In the genomic region with DNA sequence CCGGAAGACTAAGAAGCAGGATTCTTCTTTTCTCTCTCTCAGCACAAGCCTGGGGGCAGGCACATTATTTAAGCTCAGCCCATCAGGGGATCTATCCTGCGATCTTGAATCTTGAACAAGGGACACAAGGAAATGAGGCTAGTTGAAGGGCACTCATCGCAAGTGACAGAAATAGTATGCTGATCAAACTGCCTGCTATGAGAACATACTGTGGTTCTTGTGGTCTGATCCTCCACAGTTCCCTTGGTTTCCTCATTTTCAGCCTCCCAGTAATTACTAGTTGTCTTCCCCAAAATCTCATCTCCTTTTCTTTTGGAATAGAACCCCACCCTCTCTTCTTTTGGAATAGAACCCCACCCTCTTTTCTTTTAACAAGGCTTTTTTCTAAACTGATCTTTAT, we compare ENCODE assay signal across 35 cellular contexts. TPM values are rescaled to one million over a fixed set of nuclear protein-coding genes. Genes with fewer than 3 reads are reported as not detected.
DNase-seq lines count a peak whose midpoint lies in the region; ATAC-seq and TF ChIP-seq lines count a peak whose summit lies in the region.
"Had no signal": no experiment of that assay in that cellular context is flagged by ENCODE, and none has a peak within 500 bp of the region (broad histone marks: within the 10 kb centered on the region; RNA-seq: fewer than 3 reads in every experiment).

No MANE protein-coding gene starts in this region.

- H3K4me1 ChIP-seq in GM23338 (ENCODE audit: insufficient read depth), result no peaks in the 10 kb centered on the region
- H3K4me1 ChIP-seq: BLaER1, SJCRH30, upper lobe of left lung had no signal

- no peak for ATAC-seq in GM23338
- no peak for ATAC-seq in HG02588 (IDR thresholded peaks at IDR 0.05; ENCODE audit: unreplicated experiment)
- ATAC-seq: activated naive CD4-positive, alpha-beta T cell treated with anti-CD3 and anti-CD28 coated beads, Interleukin-2, amount 50 U/mL, for 72 hours; left colon; stimulated activated naive B cell treated with anti-CD40 and anti-IgM and Interleukin-4, amounts not matched to agents 10 μg/mL and 1 μg/mL and 100 μg/mL, for 72 hours had no signal

- H3K9me2 ChIP-seq in GM23338 (ENCODE audit: insufficient read depth), result no peaks in the 10 kb centered on the region

- H3K4me3 Mint-ChIP-seq in GM23338, result no peak overlapping the region
- H3K4me3 Mint-ChIP-seq: stimulated activated naive B cell treated with anti-CD40 and anti-IgM and Interleukin-4, amounts not matched to agents 10 μg/mL and 1 μg/mL and 100 μg/mL, for 72 hours; T-helper 1 cell treated with Interleukin-12 subunit alpha and Interleukin-12 subunit beta and Interleukin-4 antibody, amounts not matched to agents 30 μg/mL and 1 μg/mL, for 36 hours had no signal

- H3K27me3 ChIP-seq in GM23338 (ENCODE audit: insufficient read depth), result no peaks in the 10 kb centered on the region
- H3K27me3 ChIP-seq: BLaER1, cardiac muscle cell, ovary, SJCRH30, upper lobe of left lung had no signal

- H3K4me3 ChIP-seq in GM23338 (no peak overlapping the region), NB4 (ENCODE audit: low read depth, low read length) (no peak overlapping the region)
- H3K4me3 ChIP-seq: BLaER1, cardiac muscle cell, coronary artery, ovary, SJCRH30, upper lobe of left lung had no signal

- H3K27ac ChIP-seq in GM23338 (ENCODE audit: low read depth), result no peak overlapping the region
- H3K27ac ChIP-seq: BLaER1, cardiac muscle cell, coronary artery, epithelial cell of prostate, ovary, SJCRH30, upper lobe of left lung, VCaP had no signal

- H3K4me2 ChIP-seq in GM23338, result no peak overlapping the region
- H3K4me2 ChIP-seq: BLaER1 had no signal

- TF ChIP-seq POLR2A in NB4 (IDR thresholded peaks at IDR 0.05; ENCODE audit: extremely low read depth, insufficient read length), result no peak

- H2AFZ ChIP-seq in GM23338, result 0 out of 2 replicates have a peak overlapping the region, but pooled peaks have one; percentile 16

- H4K20me1 ChIP-seq in GM23338 (replicated peaks; ENCODE audit: insufficient read depth), result no peaks in the 10 kb centered on the region
- H4K20me1 ChIP-seq: BLaER1 had no signal

- peaks cover 2% of the 10 kb centered on the region for H3K27me3 Mint-ChIP-seq in GM23338 (ENCODE audit: insufficient read depth, low read depth, poor library complexity)

- H3K27ac Mint-ChIP-seq in GM23338, result no peak overlapping the region
- H3K27ac Mint-ChIP-seq: activated naive CD4-positive, alpha-beta T cell treated with anti-CD3 and anti-CD28 coated beads, Interleukin-2, amount 50 U/mL, for 72 hours; stimulated activated naive B cell treated with anti-CD40 and anti-IgM and Interleukin-4, amounts not matched to agents 10 μg/mL and 1 μg/mL and 100 μg/mL, for 72 hours; T-helper 1 cell treated with Interleukin-12 subunit alpha and Interleukin-12 subunit beta and Interleukin-4 antibody, amounts not matched to agents 30 μg/mL and 1 μg/mL, for 36 hours had no signal

- H3F3A ChIP-seq in GM23338 (replicated peaks; ENCODE audit: low read depth), result no peaks in the 10 kb centered on the region

- no peaks in the 10 kb centered on the region for H3K9me3 Mint-ChIP-seq in GM23338
- H3K9me3 Mint-ChIP-seq: activated naive CD4-positive, alpha-beta T cell treated with anti-CD3 and anti-CD28 coated beads, Interleukin-2, amount 50 U/mL, for 72 hours; stimulated activated naive B cell treated with anti-CD40 and anti-IgM and Interleukin-4, amounts not matched to agents 10 μg/mL and 1 μg/mL and 100 μg/mL, for 72 hours; T-helper 1 cell treated with Interleukin-12 subunit alpha and Interleukin-12 subunit beta and Interleukin-4 antibody, amounts not matched to agents 30 μg/mL and 1 μg/mL, for 36 hours had no signal

- no peaks in the 10 kb centered on the region for H3K36me3 ChIP-seq in GM23338 (ENCODE audit: insufficient read depth)
- H3K36me3 ChIP-seq: BLaER1, cardiac muscle cell, ovary, SJCRH30, upper lobe of left lung had no signal

- peaks cover 3% of the 10 kb centered on the region; the same call in 1 of the 3 replicates for H3K36me3 Mint-ChIP-seq in GM23338 (ENCODE audit: low read depth)
- H3K36me3 Mint-ChIP-seq: activated naive CD4-positive, alpha-beta T cell treated with anti-CD3 and anti-CD28 coated beads, Interleukin-2, amount 50 U/mL, for 72 hours; stimulated activated naive B cell treated with anti-CD40 and anti-IgM and Interleukin-4, amounts not matched to agents 10 μg/mL and 1 μg/mL and 100 μg/mL, for 72 hours had no signal

- TF ChIP-seq CTCF in GM23338 (conservative IDR thresholded peaks at IDR 0.05; ENCODE audit: low read depth in 2 of 2), result no peak
- no peak for TF ChIP-seq CTCF in NB4 (IDR thresholded peaks at IDR 0.05; ENCODE audit: low read depth, low read length)

- peaks cover 2% of the 10 kb centered on the region; the same call in 2 of the 3 replicates for H3K4me1 Mint-ChIP-seq in GM23338
- H3K4me1 Mint-ChIP-seq: stimulated activated naive B cell treated with anti-CD40 and anti-IgM and Interleukin-4, amounts not matched to agents 10 μg/mL and 1 μg/mL and 100 μg/mL, for 72 hours had no signal

- DNase-seq in GM23338 (ENCODE audit: low spot score) (no peak), NB4 (ENCODE audit: low read depth) (peak; percentile 59), SKM-1 (lab: John Stamatoyannopoulos, UW; ENCODE audit: unreplicated experiment) (peak; percentile 56), foreskin melanocyte (peak; percentile 23), DMS114 treated with DMSO at 0.1 percent for 48 hours (lab: John Stamatoyannopoulos, UW; ENCODE audit: unreplicated experiment) (no peak), hepatic stellate cell (ENCODE audit: low spot score) (no peak), dermis blood vessel endothelial cell (no peak)
- DNase-seq: activated CD4-positive, alpha-beta T cell treated with anti-CD3 and anti-CD28 coated beads for 4 hours; activated CD8-positive, alpha-beta memory T cell treated with anti-CD3 and anti-CD28 coated beads for 24 hours; activated T-cell treated with anti-CD3 and anti-CD28 coated beads for 4 hours; DMS153; effector memory CD4-positive, alpha-beta T cell; hypothalamus; IMR-90; left colon; NCI-H1417; NCI-H2029 treated with DMSO at 0.1 percent for 48 hours; NCI-H524 treated with DMSO at 0.1 percent for 48 hours; ovary; SJCRH30; stimulated activated naive B cell treated with anti-CD40 and anti-IgM and Interleukin-4, amounts not matched to agents 10 μg/mL and 1 μg/mL and 100 μg/mL, for 72 hours; upper lobe of left lung had no signal

- no peaks in the 10 kb centered on the region for H3K79me2 ChIP-seq in GM23338 (replicated peaks; ENCODE audit: insufficient read depth)

TF ChIP-seq in GM23338, 12 proteins besides CTCF, POLR2A, EP300 and RAD21 (continues in another document):
- TF ChIP-seq EZH2phosphoT487 (IDR thresholded peaks at IDR 0.05; ENCODE audit: unreplicated experiment) (no peak), ZNF331 (CRISPR knock-in tag; IDR thresholded peaks at IDR 0.05; ENCODE audit: low read depth) (no peak), POLR2AphosphoS5 (IDR thresholded peaks at IDR 0.05; ENCODE audit: low read depth) (no peak)

RNA-seq across cellular contexts. Expression of gene ANKRD45, which starts 6.5 kb away (rescaled TPM):
- total RNA-seq in GM23338 (2014; rRNA removed; shearing (Covaris generic)), result 1.5 and 2.0 TPM in 2 replicates
- polyA plus RNA-seq in GM23338 (2016; fragmentation: Nextera tagmentation; extraction: Ambion mirVana), result 1.0 and 2.3 TPM in 2 replicates
- total RNA-seq in dermis blood vessel endothelial cell, result 0.05 and 0.17 TPM in 2 replicates
- total RNA-seq: activated naive CD4-positive, alpha-beta T cell treated with anti-CD3 and anti-CD28 coated beads, Interleukin-2, amount 50 U/mL, for 72 hours; lung microvascular endothelial cell; SJCRH30; skeletal muscle tissue had no signal
- polyA plus RNA-seq: IMR-90 had no signal

RNA-seq across cellular contexts. Expression of gene TEX50, which starts 28.0 kb away (rescaled TPM):
- total RNA-seq in GM23338 (2014; rRNA removed; shearing (Covaris generic)), result not detected in 2 replicates
- polyA plus RNA-seq in GM23338 (2016; fragmentation: Nextera tagmentation; extraction: Ambion mirVana), result not detected in 2 replicates
- total RNA-seq in dermis blood vessel endothelial cell, result not detected in 2 replicates
- total RNA-seq: activated naive CD4-positive, alpha-beta T cell treated with anti-CD3 and anti-CD28 coated beads, Interleukin-2, amount 50 U/mL, for 72 hours; cardiac muscle cell; IMR-90; left colon; lung microvascular endothelial cell; M059J; mucosa of gallbladder; ovary; SJCRH30; skeletal muscle tissue; upper lobe of left lung had no signal
- polyA plus RNA-seq: cardiac muscle cell, IMR-90, neural cell, ovary had no signal

RNA-seq across cellular contexts. Expression of gene KLHL20, which starts 51.6 kb away (rescaled TPM):
- 7.9 and 14.5 TPM in 2 replicates for total RNA-seq in GM23338 (2014; rRNA removed; shearing (Covaris generic))
- polyA plus RNA-seq in GM23338 (2016; fragmentation: Nextera tagmentation; extraction: Ambion mirVana), result 11.8 and 12.3 TPM in 2 replicates
- 44.2 and 49.5 TPM in 2 replicates for total RNA-seq in dermis blood vessel endothelial cell

Comparison
In these comparisons a context has a peak if more than half of its experiments do, and no peak if none do; other contexts are left out.
1. DNase-seq: peak in NB4 (single experiment), SKM-1 (single experiment) and foreskin melanocyte (single experiment); none in GM23338 (single experiment), DMS114 treated with DMSO at 0.1 percent for 48 hours (single experiment), hepatic stellate cell (single experiment) and dermis blood vessel endothelial cell (single experiment).